In genomic region chr12:66633676-66634075, GRCh38 we compare ENCODE assay signal across 17 cellular contexts. TPM values are rescaled to one million over a fixed set of nuclear protein-coding genes. Genes with fewer than 3 reads are reported as not detected.
DNase-seq lines count a peak whose midpoint lies in the region; TF ChIP-seq lines count a peak whose summit lies in the region.
"Had no signal": no experiment of that assay in that cellular context is flagged by ENCODE, and none has a peak within 500 bp of the region (broad histone marks: within the 10 kb centered on the region; RNA-seq: fewer than 3 reads in every experiment).

No MANE protein-coding gene starts in this region.

- no peak for TF ChIP-seq CTCF in MCF 10A (IDR thresholded peaks at IDR 0.05; ENCODE audit: unreplicated experiment)
- TF ChIP-seq CTCF in breast epithelium (IDR thresholded peaks at IDR 0.05) = no peak
- no peak for TF ChIP-seq CTCF in CD14-positive monocyte (IDR thresholded peaks at IDR 0.05)
- no peak for TF ChIP-seq CTCF in SK-N-SH (IDR thresholded peaks at IDR 0.05)

- no peaks in the 10 kb centered on the region for H3K9me3 ChIP-seq in breast epithelium
- H3K9me3 ChIP-seq in adipocyte (ENCODE audit: control insufficient read depth, low read length) = no peaks in the 10 kb centered on the region
- no peaks in the 10 kb centered on the region for H3K9me3 ChIP-seq in subcutaneous abdominal adipose tissue (ENCODE audit: control insufficient read depth in 5 of 5, low read length in 5 of 5)
- no peaks in the 10 kb centered on the region for H3K9me3 ChIP-seq in SK-N-SH

- POLR2A ChIA-PET in MCF 10A (lab: Yijun Ruan, JAX) (interaction anchor here (0.8 kb wide), 1 partner anchor 16 kb away, joined by 3 read pairs; no protein-coding TSS in a partner anchor), SK-N-SH (lab: Yijun Ruan, JAX) (no interaction called here)

- H3K9ac ChIP-seq in adipocyte (ENCODE audit: low read length) (no peak overlapping the region), subcutaneous abdominal adipose tissue (ENCODE audit: low read length in 5 of 5) (no peak overlapping the region), SK-N-SH (no peak overlapping the region)

- no peaks in the 10 kb centered on the region for H3K36me3 ChIP-seq in breast epithelium
- no peaks in the 10 kb centered on the region for H3K36me3 ChIP-seq in adipocyte (ENCODE audit: control insufficient read depth, insufficient read depth, low read length, severe bottlenecking)
- no peaks in the 10 kb centered on the region for H3K36me3 ChIP-seq in subcutaneous abdominal adipose tissue (ENCODE audit: control insufficient read depth in 5 of 5, insufficient read depth in 5 of 5, low read length in 5 of 5)
- H3K36me3 ChIP-seq in SK-N-SH (replicated peaks in 1 of 2; ENCODE audit: control insufficient read depth in 1 of 2, insufficient read depth in 2 of 2, low read length in 1 of 2) = no peaks in the 10 kb centered on the region

- no peak overlapping the region for H3K27ac ChIP-seq in breast epithelium
- peak overlapping the region; percentile 52 for H3K27ac ChIP-seq in subcutaneous abdominal adipose tissue (ENCODE audit: low read depth, low read length)
- H3K27ac ChIP-seq in SK-N-SH (ENCODE audit: low read depth in 2 of 2, low read length in 1 of 2) = no peak overlapping the region
- H3K27ac ChIP-seq: hepatocyte had no signal

- no peak for TF ChIP-seq POLR2A in breast epithelium (IDR thresholded peaks at IDR 0.05)

- H3K27ac Mint-ChIP-seq in MCF 10A (ENCODE audit: low read depth, unreplicated experiment) = peak overlapping the region; percentile 46
- H3K27ac Mint-ChIP-seq in CD14-positive monocyte = no peak overlapping the region
- H3K27ac Mint-ChIP-seq: type B pancreatic cell had no signal

- no peaks in the 10 kb centered on the region for H3K79me2 ChIP-seq in SK-N-SH (ENCODE audit: insufficient read depth)
- H3K79me2 ChIP-seq: hepatocyte had no signal

- TF ChIP-seq EP300 in SK-N-SH (IDR thresholded peaks at IDR 0.05; ENCODE audit: borderline replicate concordance in 1 of 2, low read depth in 1 of 2, low read length in 1 of 2) = no peak

- no peak overlapping the region for H3K4me2 ChIP-seq in SK-N-SH
- H3K4me2 ChIP-seq: hepatocyte had no signal

- no peak overlapping the region for H2AFZ ChIP-seq in SK-N-SH (ENCODE audit: low read depth)
- H2AFZ ChIP-seq: hepatocyte had no signal

- H3K9me2 ChIP-seq in SK-N-SH = no peaks in the 10 kb centered on the region

- no peaks in the 10 kb centered on the region for H3K36me3 Mint-ChIP-seq in MCF 10A (ENCODE audit: insufficient read depth, unreplicated experiment)
- no peaks in the 10 kb centered on the region for H3K36me3 Mint-ChIP-seq in CD14-positive monocyte
- H3K36me3 Mint-ChIP-seq: type B pancreatic cell had no signal

- H3K9me3 Mint-ChIP-seq in MCF 10A (ENCODE audit: unreplicated experiment) (no peaks in the 10 kb centered on the region), CD14-positive monocyte (peaks cover 0 to 2% (median 0%) of the 10 kb centered on the region in 7 donors)
- H3K9me3 Mint-ChIP-seq: type B pancreatic cell had no signal

- H3K4me3 ChIP-seq in breast epithelium (no peak overlapping the region), adipocyte (ENCODE audit: low read length) (no peak overlapping the region), subcutaneous abdominal adipose tissue (ENCODE audit: low read depth in 1 of 5, low read length in 5 of 5) (no peak overlapping the region), SK-N-SH (ENCODE audit: low read depth in 2 of 2, low read length in 1 of 2) (no peak overlapping the region)
- H3K4me3 ChIP-seq: hepatocyte had no signal

- peak; percentile 88 for DNase-seq in MCF 10A (ENCODE audit: unreplicated experiment)
- no peak for DNase-seq in breast epithelium (ENCODE audit: low spot score in 2 of 2)
- peak; percentile 36 for DNase-seq in adipocyte (ENCODE audit: low read depth)
- peak; percentile 36 for DNase-seq in fibroblast of the conjunctiva (ENCODE audit: low read depth)
- no peak for DNase-seq in CD14-positive monocyte (ENCODE audit: low spot score)
- no peak for DNase-seq in SK-N-SH
- no peak for DNase-seq in NCI-H2171 (lab: John Stamatoyannopoulos, UW)
- DNase-seq: 8988T; activated CD4-positive, CD25-positive, alpha-beta regulatory T cell; activated effector memory CD4-positive, alpha-beta T cell treated with Interleukin-2 at 50 U/mL for 16 hours; C1 segment of cervical spinal cord; erythroblast; small intestine had no signal

- 0% methylated on average over 1 of the region's 1 CpG for WGBS in SK-N-SH (ENCODE audit: low lambda C conversion rate)

- H3K27me3 ChIP-seq in breast epithelium (no peaks in the 10 kb centered on the region), adipocyte (replicated peaks; ENCODE audit: control insufficient read depth, insufficient read depth, low read length) (no peaks in the 10 kb centered on the region), subcutaneous abdominal adipose tissue (ENCODE audit: control insufficient read depth in 5 of 5, insufficient read depth in 4 of 5, low read length in 5 of 5) (no peaks in the 10 kb centered on the region), SK-N-SH (ENCODE audit: insufficient read depth) (no peaks in the 10 kb centered on the region)
- H3K27me3 ChIP-seq: hepatocyte had no signal

- no peaks in the 10 kb centered on the region for H3F3A ChIP-seq in SK-N-SH (replicated peaks; ENCODE audit: insufficient read depth)

- no peaks in the 10 kb centered on the region for H4K20me1 ChIP-seq in SK-N-SH (ENCODE audit: insufficient read depth)

- H3K4me1 Mint-ChIP-seq in MCF 10A (ENCODE audit: insufficient read depth, unreplicated experiment) (peaks cover 9% of the 10 kb centered on the region), CD14-positive monocyte (no peaks in the 10 kb centered on the region)

- no peak for TF ChIP-seq RAD21 in SK-N-SH (IDR thresholded peaks at IDR 0.05; ENCODE audit: low read length)

- CTCF ChIA-PET in MCF 10A (lab: Yijun Ruan, JAX) = interaction anchor here (0.6 kb wide), 2 partner anchors 62 to 290 kb away, joined by 3 to 4 read pairs; no protein-coding TSS in a partner anchor
- CTCF ChIA-PET in SK-N-SH (lab: Yijun Ruan, JAX) = interaction anchor here (0.7 to 1.6 kb wide), 2 partner anchors 16 to 1266 kb away, joined by 3 read pairs; no protein-coding TSS in a partner anchor

- BruUV-seq in MCF 10A (replicated peaks; lab: Mats Ljungman, UMichigan) = no TSS peak

- H3K4me1 ChIP-seq in breast epithelium (no peaks in the 10 kb centered on the region), adipocyte (ENCODE audit: control insufficient read depth, insufficient read depth, low read length) (peaks cover 18% of the 10 kb centered on the region), subcutaneous abdominal adipose tissue (ENCODE audit: control insufficient read depth in 5 of 5, insufficient read depth in 5 of 5, low read length in 5 of 5) (peaks cover 2 to 38% (median 14%) of the 10 kb centered on the region in 5 donors), SK-N-SH (ENCODE audit: control insufficient read depth in 1 of 2, insufficient read depth in 2 of 2, low read depth in 1 of 2, low read length in 1 of 2) (no peaks in the 10 kb centered on the region)

- intact Hi-C loops in MCF 10A (cut with micrococcal nuclease) = no loop called here
- intact Hi-C loops in breast epithelium (cut with DNase I; ENCODE audit: low total_unique reads) = no loop called here
- intact Hi-C loops in CD14-positive monocyte (cut with micrococcal nuclease) = no loop called here

- no peak overlapping the region for H3K4me3 Mint-ChIP-seq in MCF 10A (ENCODE audit: unreplicated experiment)
- no peak overlapping the region for H3K4me3 Mint-ChIP-seq in CD14-positive monocyte
- H3K4me3 Mint-ChIP-seq: type B pancreatic cell had no signal

- H3K27me3 Mint-ChIP-seq in MCF 10A (ENCODE audit: insufficient read depth, unreplicated experiment) (no peaks in the 10 kb centered on the region), CD14-positive monocyte (ENCODE audit: low read depth in 3 of 3) (peaks cover 0 to 3% (median 2%) of the 10 kb centered on the region in 3 donors)
- H3K27me3 Mint-ChIP-seq: type B pancreatic cell had no signal

TF ChIP-seq in SK-N-SH, 30 proteins besides CTCF, POLR2A, EP300 and RAD21 (continues in another document):
- TF ChIP-seq PBX3 (IDR thresholded peaks at IDR 0.05) (no peak), GABPA (IDR thresholded peaks at IDR 0.05; ENCODE audit: low read depth) (no peak), CHD2 (IDR thresholded peaks at IDR 0.05; ENCODE audit: low read length, partially characterized antibody) (no peak), RXRA (IDR thresholded peaks at IDR 0.05; ENCODE audit: borderline replicate concordance, low read depth) (no peak), USF2 (IDR thresholded peaks at IDR 0.05; ENCODE audit: borderline replicate concordance, low read depth, low read length) (no peak), RCOR1 (IDR thresholded peaks at IDR 0.05; ENCODE audit: low read length) (no peak)

RNA-seq across cellular contexts. Expression of gene GRIP1, which starts 45.2 kb away (rescaled TPM):
- total RNA-seq in MCF 10A (2022) (8.2 and 8.8 TPM in 2 replicates), breast epithelium (1 to 10 TPM in 2 of 3 donors, under 1 TPM in 1; 0.48 to 6.3 (median 2.9) TPM)
- polyA plus RNA-seq in CD14-positive monocyte (not detected), SK-N-SH (2012; rRNA removed) (0.03 and 0.07 TPM in 2 replicates)
- polyA plus RNA-seq in SK-N-SH (2012; cell fraction: cytosol; rRNA removed) = 0.09 and 0.13 TPM in 2 replicates
- polyA plus RNA-seq in SK-N-SH (2012; cell fraction: nucleus; rRNA removed) = not detected in 2 replicates
- total RNA-seq: T-helper 1 cell treated with Interleukin-12 subunit alpha and Interleukin-12 subunit beta and Interleukin-4 antibody, amounts not matched to agents 30 ng/mL and 1 ng/mL, for 36 hours had no signal

Comparison
In these comparisons a context has a peak if more than half of its experiments do, and no peak if none do; other contexts are left out.
1. DNase-seq: peak in MCF 10A (single experiment), adipocyte (single experiment) and fibroblast of the conjunctiva (single experiment); none in breast epithelium (0 of 2), CD14-positive monocyte (single experiment), SK-N-SH (single experiment) and NCI-H2171 (single experiment).